In the genomic region with DNA sequence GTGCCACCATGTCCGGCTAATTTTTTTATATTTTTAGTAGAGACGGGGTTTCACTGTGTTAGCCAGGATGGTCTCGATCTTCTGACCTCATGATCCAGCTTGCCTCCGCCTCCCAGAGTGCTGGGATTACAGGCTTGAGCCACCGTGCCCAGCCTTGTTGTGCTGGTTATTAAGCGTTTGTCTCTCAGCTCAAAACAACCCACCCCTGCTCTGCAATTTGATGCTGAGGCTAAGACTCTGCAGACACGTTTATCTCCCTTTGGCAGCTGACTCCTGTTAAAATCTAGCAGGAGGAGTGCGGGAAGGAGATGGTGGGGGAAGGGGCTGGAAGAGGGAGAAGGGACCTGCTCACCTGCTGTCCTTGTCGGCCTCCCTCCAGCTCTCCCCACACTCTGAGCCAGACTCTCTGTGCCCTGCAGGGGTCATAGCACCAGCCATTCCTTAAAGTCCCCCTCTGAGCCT, we compare ENCODE assay signal across 19 cellular contexts. TPM values are rescaled to one million over a fixed set of nuclear protein-coding genes. Genes with fewer than 3 reads are reported as not detected.
DNase-seq lines count a peak whose midpoint lies in the region; ATAC-seq, FAIRE-seq and TF ChIP-seq lines count a peak whose summit lies in the region.
"Had no signal": no experiment of that assay in that cellular context is flagged by ENCODE, and none has a peak within 500 bp of the region (broad histone marks: within the 10 kb centered on the region; RNA-seq: fewer than 3 reads in every experiment).

No MANE protein-coding gene starts in this region.

- H3K9me3 ChIP-seq in HepG2 (ENCODE audit: low read length) (no peaks in the 10 kb centered on the region), right lobe of liver (no peaks in the 10 kb centered on the region), PC-9 (ENCODE audit: insufficient read depth, low read depth) (peaks cover 2% of the 10 kb centered on the region; the same call in 1 of the 2 replicates)

- H3K9me2 ChIP-seq in PC-9 (ENCODE audit: insufficient read depth) = no peaks in the 10 kb centered on the region

- no peak overlapping the region for H3K27ac ChIP-seq in HepG2 (ENCODE audit: extremely low read length, insufficient read depth, low read length)
- H3K27ac ChIP-seq in right lobe of liver = no peak overlapping the region
- H3K27ac ChIP-seq in PC-9 = no peak overlapping the region
- H3K27ac ChIP-seq: SK-N-MC, transverse colon had no signal

- 68% methylated on average over 9 of the region's 9 CpGs for WGBS in HepG2 (ENCODE audit: low lambda C conversion rate)
- whole genome bisulfite sequencing in right lobe of liver (ENCODE audit: insufficient coverage, low coverage, low lambda C conversion rate, missing lambda C conversion rate) = 82% methylated on average over 8 of the region's 9 CpGs

- ATAC-seq in HepG2 (peak; percentile 35; the same call in 2 of the 3 replicates), right lobe of liver (no peak), GM19035 (IDR thresholded peaks at IDR 0.05; ENCODE audit: unreplicated experiment) (no peak)
- ATAC-seq: activated CD4-positive, CD25-positive, alpha-beta regulatory T cell treated with anti-CD3 and anti-CD28 coated beads, Interleukin-2, amount 50 U/mL, for 24 hours; activated CD8-positive, alpha-beta memory T cell treated with anti-CD3 and anti-CD28 coated beads, Interleukin-2, amount 10 ng/mL, durations not matched to agents 7 days and 5 days; left colon; right cardiac atrium had no signal

- H3K79me2 ChIP-seq in HepG2 (ENCODE audit: insufficient read depth, low read length) = no peaks in the 10 kb centered on the region
- H3K79me2 ChIP-seq in PC-9 (ENCODE audit: low read depth) = peaks cover 3% of the 10 kb centered on the region; the same call in 1 of the 2 replicates

- H3K36me3 ChIP-seq in HepG2 (replicated peaks in 1 of 2; ENCODE audit: control insufficient read depth in 1 of 2, insufficient read depth in 2 of 2, low read length in 2 of 2) (no peaks in the 10 kb centered on the region), right lobe of liver (no peaks in the 10 kb centered on the region), PC-9 (ENCODE audit: low read depth) (no peaks in the 10 kb centered on the region)
- H3K36me3 ChIP-seq: transverse colon had no signal

- H3K27me3 ChIP-seq in HepG2 (ENCODE audit: control insufficient read depth in 1 of 2, insufficient read depth in 2 of 2, low read length in 2 of 2) = no peaks in the 10 kb centered on the region
- H3K27me3 ChIP-seq in right lobe of liver = no peaks in the 10 kb centered on the region
- no peaks in the 10 kb centered on the region for H3K27me3 ChIP-seq in PC-9 (ENCODE audit: insufficient read depth, low read depth)
- H3K27me3 ChIP-seq: transverse colon had no signal

- FAIRE-seq in HepG2 (lab: Jason Lieb, UNC) = no peak

- DNase-seq in HepG2 (ENCODE audit: low spot score) (no peak), right lobe of liver (no peak), choroid plexus epithelial cell (ENCODE audit: low read depth) (peak; percentile 25), myocyte (ENCODE audit: low read depth) (peak; percentile 60), H4 (ENCODE audit: low spot score) (no peak), head of caudate nucleus (no peak), PC-9 (no peak)
- DNase-seq: ACHN; activated CD8-positive, alpha-beta memory T cell treated with anti-CD3 and anti-CD28 coated beads, Interleukin-2, amount 10 ng/mL, durations not matched to agents 7 days and 5 days; central memory CD4-positive, alpha-beta T cell; left colon; NCI-H526 treated with DMSO at 0.1 percent for 48 hours; nucleus accumbens; right cardiac atrium; stimulated activated naive CD4-positive, alpha-beta T cell treated with Interleukin-2 at 50 U/mL for 16 hours; transverse colon had no signal

- H3K4me3 ChIP-seq in HepG2 (replicated peaks in 1 of 3; ENCODE audit: insufficient read depth in 1 of 3, low read depth in 2 of 3, low read length in 3 of 3) (no peak overlapping the region), right lobe of liver (no peak overlapping the region), choroid plexus epithelial cell (ENCODE audit: low read depth, low read length) (no peak overlapping the region), PC-9 (no peak overlapping the region)
- H3K4me3 ChIP-seq: SK-N-MC, transverse colon had no signal

- CTCF ChIA-PET in HepG2 (lab: Yijun Ruan, JAX; ENCODE audit: low intra/inter-chr PET ratio, low total read pairs) (no interaction called here), PC-9 (lab: Charles Lee) (no interaction called here)

- no peak for TF ChIP-seq RAD21 in HepG2 (CRISPR knock-in tag; IDR thresholded peaks at IDR 0.05)

- no peak for TF ChIP-seq EP300 in HepG2 (IDR thresholded peaks at IDR 0.05; ENCODE audit: low read depth in 2 of 2, low read length in 2 of 2)
- TF ChIP-seq EP300 in HepG2 (CRISPR knock-in tag; IDR thresholded peaks at IDR 0.05; ENCODE audit: borderline replicate concordance) = no peak

- no TSS peak for BruUV-seq in HepG2 (replicated peaks; lab: Mats Ljungman, UMichigan)
- BruUV-seq in PC-9 (replicated peaks; lab: Mats Ljungman, UMichigan) = no TSS peak

- TF ChIP-seq POLR2A in HepG2 (IDR thresholded peaks at IDR 0.05; ENCODE audit: insufficient read depth in 1 of 2, low read depth in 2 of 2, low read length in 2 of 2) (no peak), right lobe of liver (IDR thresholded peaks at IDR 0.05) (no peak)

- in situ Hi-C loops in HepG2 (cut with HindIII; ENCODE audit: extremely low pct_ligation_motif_present, low pct_unique_long_range_greater_than_20kb) = no loop called here

- no peak overlapping the region for H3K9ac ChIP-seq in HepG2 (ENCODE audit: insufficient read depth, low read depth, low read length)

- H3K4me1 ChIP-seq in HepG2 (ENCODE audit: insufficient read depth, low read length) = peaks cover 48% of the 10 kb centered on the region
- H3K4me1 ChIP-seq in right lobe of liver = peaks cover 0 to 6% (median 2%) of the 10 kb centered on the region in 4 donors
- H3K4me1 ChIP-seq in PC-9 (replicated peaks; ENCODE audit: insufficient read depth) = peaks cover 21% of the 10 kb centered on the region

- H3K4me2 ChIP-seq in HepG2 (ENCODE audit: low read depth, low read length) = peak overlapping the region; percentile 11; the same call in 1 of the 2 replicates
- no peak overlapping the region for H3K4me2 ChIP-seq in PC-9

- intact Hi-C loops in HepG2 (cut with micrococcal nuclease; ENCODE audit: unreplicated experiment) (no loop called here), right lobe of liver (cut with DNase I) (no loop called here), head of caudate nucleus (cut with DNase I) (no loop called here), PC-9 (cut with micrococcal nuclease; ENCODE audit: unreplicated experiment) (no loop called here)

- POLR2A ChIA-PET in HepG2 (lab: Yijun Ruan, JAX) = interaction anchor here (1.0 to 2.0 kb wide), 2 partner anchors 29 to 44 kb away, joined by 4 to 11 read pairs; a partner anchor contains a TSS
- POLR2A ChIA-PET in PC-9 (lab: Charles Lee; ENCODE audit: unreplicated experiment) = no interaction called here

- TF ChIP-seq CTCF in HepG2 (CRISPR knock-in tag; IDR thresholded peaks at IDR 0.05) (no peak), right lobe of liver (IDR thresholded peaks at IDR 0.05) (no peak), choroid plexus epithelial cell (conservative IDR thresholded peaks at IDR 0.05; ENCODE audit: low read depth, low read length) (no peak), PC-9 (conservative IDR thresholded peaks at IDR 0.05) (no peak)

- H3F3A ChIP-seq in PC-9 (ENCODE audit: insufficient read depth, low read depth) = peaks cover 16% of the 10 kb centered on the region; the same call in 1 of the 2 replicates

- H4K20me1 ChIP-seq in HepG2 (ENCODE audit: insufficient read depth, low read length) (no peaks in the 10 kb centered on the region), PC-9 (ENCODE audit: insufficient read depth) (no peaks in the 10 kb centered on the region)

- no peak overlapping the region for H2AFZ ChIP-seq in HepG2 (ENCODE audit: low read length)
- H2AFZ ChIP-seq in PC-9 = no peak overlapping the region

RNA-seq across cellular contexts. Expression of a gene that starts 29.9 kb away (rescaled TPM):
- total RNA-seq in HepG2 (2016; rRNA removed; fragmentation: Illumina TruSeq; extraction: Trizol) (65.4 and 71.8 TPM in 2 replicates), right lobe of liver (10 to 100 TPM; 32.3 to 51.1 (median 45.7) TPM), myocyte (17.8 and 36.9 TPM in 2 replicates), PC-9 (2021) (83.6 and 91.4 TPM in 2 replicates)
- 77.7 and 94.9 TPM in 2 replicates for total RNA-seq in HepG2 (2016; cell fraction: cytosol; rRNA removed; fragmentation: Illumina TruSeq; extraction: Trizol; ENCODE audit: low read depth)
- 58.3 and 76.5 TPM in 2 replicates for total RNA-seq in HepG2 (2016; cell fraction: insoluble cytoplasmic fraction; rRNA removed; fragmentation: Illumina TruSeq; extraction: Trizol)
- 122 and 147 TPM in 2 replicates for total RNA-seq in HepG2 (2016; cell fraction: membrane; rRNA removed; fragmentation: Illumina TruSeq; extraction: Trizol)
- total RNA-seq in HepG2 (2016; cell fraction: nucleus; rRNA removed; fragmentation: Illumina TruSeq; extraction: Trizol) = 55.6 and 62.0 TPM in 2 replicates
- polyA plus RNA-seq in HepG2 (2011; rRNA removed) = 28.8 and 37.8 TPM in 2 replicates
- 28.2 and 43.4 TPM in 2 replicates for polyA plus RNA-seq in HepG2 (2011; cell fraction: cytosol; rRNA removed)
- 104 and 146 TPM in 2 replicates for polyA plus RNA-seq in HepG2 (2011; cell fraction: nucleus; rRNA removed)
- 56.2 and 62.5 TPM in 2 replicates for polyA plus RNA-seq in HepG2 (2012)
- 83.4 and 111 TPM in 2 replicates for polyA plus RNA-seq in HepG2 (2016; cell fraction: cytosol; fragmentation: Illumina TruSeq; extraction: Trizol; ENCODE audit: low read depth)
- 68.3 and 79.3 TPM in 2 replicates for polyA plus RNA-seq in HepG2 (2016; cell fraction: insoluble cytoplasmic fraction; fragmentation: Illumina TruSeq; extraction: Trizol; ENCODE audit: low read depth)
- polyA plus RNA-seq in HepG2 (2016; cell fraction: membrane; fragmentation: Illumina TruSeq; extraction: Trizol; ENCODE audit: low read depth) = 118 and 138 TPM in 2 replicates
- 90.9 and 102 TPM in 2 replicates for polyA plus RNA-seq in HepG2 (2016; cell fraction: nucleus; fragmentation: Illumina TruSeq; extraction: Trizol; ENCODE audit: insufficient read depth, low read depth)
- 45.6 and 172 TPM in 2 replicates for polyA minus RNA-seq in HepG2 (2011; rRNA and poly(A)+ RNA removed; ENCODE audit: low replicate concordance)
- polyA minus RNA-seq in HepG2 (2011; cell fraction: cytosol; rRNA and poly(A)+ RNA removed) = 12.3 and 17.3 TPM in 2 replicates
- polyA minus RNA-seq in HepG2 (2011; cell fraction: nucleus; rRNA and poly(A)+ RNA removed) = 22.8 and 37.2 TPM in 2 replicates
- 14.4 TPM for polyA plus RNA-seq in myocyte (2012)
- 38.9 and 41.4 TPM in 2 replicates for total RNA-seq in H4 (2014; rRNA removed; shearing (Covaris generic))

RNA-seq across cellular contexts. Expression of a gene that starts 43.3 kb away (rescaled TPM):
- total RNA-seq in HepG2 (2016; rRNA removed; fragmentation: Illumina TruSeq; extraction: Trizol) = 5.4 and 11.9 TPM in 2 replicates
- 9.1 and 12.1 TPM in 2 replicates for total RNA-seq in HepG2 (2016; cell fraction: cytosol; rRNA removed; fragmentation: Illumina TruSeq; extraction: Trizol; ENCODE audit: low read depth)
- total RNA-seq in HepG2 (2016; cell fraction: insoluble cytoplasmic fraction; rRNA removed; fragmentation: Illumina TruSeq; extraction: Trizol) = 3.6 and 11.9 TPM in 2 replicates
- total RNA-seq in HepG2 (2016; cell fraction: membrane; rRNA removed; fragmentation: Illumina TruSeq; extraction: Trizol) = 7.1 and 10.4 TPM in 2 replicates
- 19.6 and 20.7 TPM in 2 replicates for total RNA-seq in HepG2 (2016; cell fraction: nucleus; rRNA removed; fragmentation: Illumina TruSeq; extraction: Trizol)
- 9.6 and 10.6 TPM in 2 replicates for polyA plus RNA-seq in HepG2 (2011; rRNA removed)
- 5.0 and 6.2 TPM in 2 replicates for polyA plus RNA-seq in HepG2 (2011; cell fraction: cytosol; rRNA removed)
- polyA plus RNA-seq in HepG2 (2011; cell fraction: nucleus; rRNA removed) = 18.2 and 19.2 TPM in 2 replicates
- 6.4 and 7.1 TPM in 2 replicates for polyA plus RNA-seq in HepG2 (2012)
- polyA plus RNA-seq in HepG2 (2016; cell fraction: cytosol; fragmentation: Illumina TruSeq; extraction: Trizol; ENCODE audit: low read depth) = 14.6 and 22.2 TPM in 2 replicates
- polyA plus RNA-seq in HepG2 (2016; cell fraction: insoluble cytoplasmic fraction; fragmentation: Illumina TruSeq; extraction: Trizol; ENCODE audit: low read depth) = 4.6 and 6.6 TPM in 2 replicates
- polyA plus RNA-seq in HepG2 (2016; cell fraction: membrane; fragmentation: Illumina TruSeq; extraction: Trizol; ENCODE audit: low read depth) = 8.0 and 12.4 TPM in 2 replicates
- polyA plus RNA-seq in HepG2 (2016; cell fraction: nucleus; fragmentation: Illumina TruSeq; extraction: Trizol; ENCODE audit: insufficient read depth, low read depth) = 31.1 and 36.4 TPM in 2 replicates
- polyA minus RNA-seq in HepG2 (2011; rRNA and poly(A)+ RNA removed; ENCODE audit: low replicate concordance) = 8.2 and 19.5 TPM in 2 replicates
- polyA minus RNA-seq in HepG2 (2011; cell fraction: cytosol; rRNA and poly(A)+ RNA removed) = 3.4 and 4.1 TPM in 2 replicates
- polyA minus RNA-seq in HepG2 (2011; cell fraction: nucleus; rRNA and poly(A)+ RNA removed) = 21.0 and 21.2 TPM in 2 replicates
- total RNA-seq in right lobe of liver = 10 to 100 TPM; 23.2 to 40.9 (median 30.7) TPM
- 25.0 and 76.0 TPM in 2 replicates for total RNA-seq in myocyte
- polyA plus RNA-seq in myocyte (2012) = 32.4 TPM
- 9.1 and 21.9 TPM in 2 replicates for total RNA-seq in H4 (2014; rRNA removed; shearing (Covaris generic))
- total RNA-seq in PC-9 (2021) = 40.7 and 54.9 TPM in 2 replicates

Comparison
In these comparisons a context has a peak if more than half of its experiments do, and no peak if none do; other contexts are left out.
1. DNase-seq: peak in choroid plexus epithelial cell (single experiment) and myocyte (single experiment); none in HepG2 (single experiment), right lobe of liver (0 of 3), H4 (single experiment), head of caudate nucleus (0 of 42) and PC-9 (0 of 2).